Comparison of ENCODE assay signal across 10 cellular contexts in genomic region chr18:63285332-63285731, GRCh38. TPM values are rescaled to one million over a fixed set of nuclear protein-coding genes. Genes with fewer than 3 reads are reported as not detected.
A peak's percentile ranks its signal among the peaks of the same experiment; 100 is the strongest.
DNase-seq lines count a peak whose midpoint lies in the region; ATAC-seq and TF ChIP-seq lines count a peak whose summit lies in the region.
"Had no signal": no experiment of that assay in that cellular context is flagged by ENCODE, and none has a peak within 500 bp of the region (broad histone marks: within the 10 kb centered on the region; RNA-seq: fewer than 3 reads in every experiment).

No MANE protein-coding gene starts in this region.

- no peaks in the 10 kb centered on the region for H3K9me3 Mint-ChIP-seq in activated naive CD8-positive, alpha-beta T cell treated with anti-CD3 and anti-CD28 coated beads, Interleukin-2, amount 50 U/mL, for 24 hours
- H3K9me3 Mint-ChIP-seq: type B pancreatic cell had no signal

- ATAC-seq in GM18499 (IDR thresholded peaks at IDR 0.05; ENCODE audit: insufficient read depth, unreplicated experiment) (peak; percentile 89), GM19452 (IDR thresholded peaks at IDR 0.05; ENCODE audit: unreplicated experiment) (peak; percentile 88), HG03066 (IDR thresholded peaks at IDR 0.05; ENCODE audit: low read depth, unreplicated experiment) (peak; percentile 94)
- ATAC-seq in activated naive CD8-positive, alpha-beta T cell treated with anti-CD3 and anti-CD28 coated beads, Interleukin-2, amount 50 U/mL, for 24 hours, result peak; percentile 45

- no peak for DNase-seq in activated naive CD8-positive, alpha-beta T cell treated with anti-CD3 and anti-CD28 coated beads, Interleukin-2, amount 50 U/mL, for 24 hours
- no peak for DNase-seq in NCI-H1105 treated with DMSO at 0.1 percent for 48 hours (lab: John Stamatoyannopoulos, UW)
- DNase-seq in KBM-7, result no peak
- no peak for DNase-seq in breast epithelium (ENCODE audit: low spot score in 2 of 2)
- no peak for DNase-seq in activated CD4-positive, CD25-positive, alpha-beta regulatory T cell (lab: John Stamatoyannopoulos, UW)

- H3K4me1 Mint-ChIP-seq in activated naive CD8-positive, alpha-beta T cell treated with anti-CD3 and anti-CD28 coated beads, Interleukin-2, amount 50 U/mL, for 24 hours, result peaks cover 21% of the 10 kb centered on the region

- H3K4me3 Mint-ChIP-seq in activated naive CD8-positive, alpha-beta T cell treated with anti-CD3 and anti-CD28 coated beads, Interleukin-2, amount 50 U/mL, for 24 hours, result no peak overlapping the region
- H3K4me3 Mint-ChIP-seq: type B pancreatic cell had no signal

- H3K27me3 ChIP-seq in breast epithelium, result no peaks in the 10 kb centered on the region
- H3K27me3 ChIP-seq: cardiac muscle cell had no signal

- no peak overlapping the region for H3K4me3 ChIP-seq in breast epithelium
- H3K4me3 ChIP-seq: cardiac muscle cell had no signal

- no peaks in the 10 kb centered on the region for H3K9me3 ChIP-seq in breast epithelium

- H3K36me3 Mint-ChIP-seq in activated naive CD8-positive, alpha-beta T cell treated with anti-CD3 and anti-CD28 coated beads, Interleukin-2, amount 50 U/mL, for 24 hours (ENCODE audit: low read depth), result peaks cover 42% of the 10 kb centered on the region

- in situ Hi-C loops in KBM-7 (cut with MboI; ENCODE audit: low pct_unique_long_range_greater_than_20kb, low sequenced_read_pairs), result no loop called here

- no peak for TF ChIP-seq CTCF in breast epithelium (IDR thresholded peaks at IDR 0.05)

- no peak overlapping the region for H3K27ac ChIP-seq in breast epithelium
- H3K27ac ChIP-seq: cardiac muscle cell had no signal

- peak overlapping the region; percentile 52 for H3K27ac Mint-ChIP-seq in activated naive CD8-positive, alpha-beta T cell treated with anti-CD3 and anti-CD28 coated beads, Interleukin-2, amount 50 U/mL, for 24 hours
- H3K27ac Mint-ChIP-seq: type B pancreatic cell had no signal

- no peaks in the 10 kb centered on the region for H3K4me1 ChIP-seq in breast epithelium

- intact Hi-C loops in breast epithelium (cut with DNase I; ENCODE audit: low total_unique reads), result no loop called here

- no peak for TF ChIP-seq POLR2A in breast epithelium (IDR thresholded peaks at IDR 0.05)

- H3K27me3 Mint-ChIP-seq in activated naive CD8-positive, alpha-beta T cell treated with anti-CD3 and anti-CD28 coated beads, Interleukin-2, amount 50 U/mL, for 24 hours, result no peaks in the 10 kb centered on the region
- H3K27me3 Mint-ChIP-seq: type B pancreatic cell had no signal

- no peaks in the 10 kb centered on the region for H3K36me3 ChIP-seq in breast epithelium
- H3K36me3 ChIP-seq: cardiac muscle cell had no signal

RNA-seq across cellular contexts. Expression of gene BCL2, which starts 34.2 kb away (rescaled TPM):
- 10 to 100 TPM; 41.3 to 82.5 (median 43.6) TPM for total RNA-seq in breast epithelium
